Comparison of ENCODE assay signal across 7 cellular contexts in the genomic region with DNA sequence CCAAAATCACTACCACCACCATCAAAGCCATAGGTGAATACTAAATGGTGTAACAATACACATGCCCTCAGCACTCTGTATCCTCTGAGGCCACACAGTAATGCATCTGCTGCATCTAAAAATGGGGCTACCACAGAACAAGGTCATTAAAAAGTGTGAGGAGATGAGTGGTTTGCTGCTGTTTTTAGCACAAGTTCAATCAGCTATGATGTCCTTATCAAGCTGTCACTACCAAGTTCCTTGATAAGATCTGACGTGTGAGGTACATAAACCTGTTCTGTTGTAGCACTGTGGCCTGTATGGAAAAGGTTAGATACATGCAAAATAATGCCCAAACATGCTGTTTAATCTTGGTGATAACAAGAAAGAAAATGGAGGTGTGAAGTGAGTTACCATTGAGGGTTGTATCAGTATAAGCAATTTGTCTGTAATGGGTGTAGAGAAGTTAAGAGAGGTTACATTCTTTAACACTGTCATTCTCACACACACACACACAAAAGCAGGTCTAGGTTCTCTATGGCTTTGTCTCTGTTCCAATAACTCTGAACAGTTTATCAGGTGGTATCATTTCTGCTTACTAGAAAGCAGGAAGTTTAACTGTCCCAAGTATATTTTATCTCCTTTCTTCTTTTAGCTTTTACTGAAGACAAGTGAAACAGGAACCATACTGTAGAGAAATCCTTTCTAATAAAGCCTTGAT.
DNase-seq lines count a peak whose midpoint lies in the region; ATAC-seq lines count a peak whose summit lies in the region.

No MANE protein-coding gene starts in this region.

- peaks cover 24% of the 10 kb centered on the region for H3F3A ChIP-seq in GM23248 (ENCODE audit: insufficient read depth)

- no peaks in the 10 kb centered on the region for H3K36me3 ChIP-seq in GM23248 (ENCODE audit: low read depth)
- H3K36me3 ChIP-seq in naive thymus-derived CD4-positive, alpha-beta T cell (ENCODE audit: control insufficient read depth in 2 of 3, insufficient read depth in 3 of 3, low read length in 3 of 3), result no peaks in the 10 kb centered on the region

- peak overlapping the region in 1 of 9 donors; percentile 10 for H3K27ac Mint-ChIP-seq in naive thymus-derived CD4-positive, alpha-beta T cell

- H3K4me1 ChIP-seq in GM23248 (ENCODE audit: insufficient read depth), result peaks cover 35% of the 10 kb centered on the region
- no peaks in the 10 kb centered on the region for H3K4me1 ChIP-seq in naive thymus-derived CD4-positive, alpha-beta T cell (ENCODE audit: control insufficient read depth in 2 of 2, insufficient read depth in 2 of 2, low read length in 2 of 2)

- CTCF ChIA-PET in naive thymus-derived CD4-positive, alpha-beta T cell (lab: Charles Lee), result interaction anchor here (0.6 kb wide), 1 partner anchor 33 kb away, joined by 4 read pairs; no protein-coding TSS in a partner anchor

- no peak overlapping the region for H2AFZ ChIP-seq in GM23248

- in situ Hi-C loops in GM23248 (cut with MboI), result no loop called here

- DNase-seq in GM23248 (no peak), NOMO-1 treated with dmso at 0.1 percent for 144 hours (lab: John Stamatoyannopoulos, UW; ENCODE audit: unreplicated experiment) (peak; percentile 4), COLO829 (ENCODE audit: low spot score) (no peak), GF-D8 (lab: John Stamatoyannopoulos, UW) (no peak)
- no peak for DNase-seq in naive thymus-derived CD4-positive, alpha-beta T cell
- DNase-seq in effector CD8-positive, alpha-beta T cell (lab: John Stamatoyannopoulos, UW), result no peak

- no peaks in the 10 kb centered on the region for H3K9me3 Mint-ChIP-seq in naive thymus-derived CD4-positive, alpha-beta T cell

- no peaks in the 10 kb centered on the region for H3K27me3 Mint-ChIP-seq in naive thymus-derived CD4-positive, alpha-beta T cell

- H3K36me3 Mint-ChIP-seq in naive thymus-derived CD4-positive, alpha-beta T cell, result peaks cover 0 to 6% (median 5%) of the 10 kb centered on the region in 5 donors

- H3K27me3 ChIP-seq in GM23248 (replicated peaks; ENCODE audit: insufficient read depth), result no peaks in the 10 kb centered on the region
- no peaks in the 10 kb centered on the region for H3K27me3 ChIP-seq in naive thymus-derived CD4-positive, alpha-beta T cell (ENCODE audit: control insufficient read depth in 2 of 2, insufficient read depth in 2 of 2, low read length in 2 of 2)

- H3K4me1 Mint-ChIP-seq in naive thymus-derived CD4-positive, alpha-beta T cell, result peaks cover 5 to 41% (median 24%) of the 10 kb centered on the region in 7 donors

- no peak overlapping the region for H3K4me3 Mint-ChIP-seq in naive thymus-derived CD4-positive, alpha-beta T cell

- peak overlapping the region; percentile 10; the same call in 1 of the 2 replicates for H3K9ac ChIP-seq in GM23248

- no peaks in the 10 kb centered on the region for H3K9me3 ChIP-seq in GM23248 (ENCODE audit: low read depth)
- H3K9me3 ChIP-seq in naive thymus-derived CD4-positive, alpha-beta T cell (ENCODE audit: control insufficient read depth in 2 of 3, low read length in 3 of 3), result no peaks in the 10 kb centered on the region

- intact Hi-C loops in naive thymus-derived CD4-positive, alpha-beta T cell (cut with micrococcal nuclease), result no loop called here

- H4K20me1 ChIP-seq in GM23248 (ENCODE audit: insufficient read depth), result no peaks in the 10 kb centered on the region

- POLR2A ChIA-PET in naive thymus-derived CD4-positive, alpha-beta T cell (lab: Charles Lee), result no interaction called here

- H3K4me2 ChIP-seq in GM23248 (ENCODE audit: unreplicated experiment), result no peak overlapping the region

- H3K27ac ChIP-seq in GM23248, result peak overlapping the region; percentile 41; the same call in 1 of the 2 replicates
- no peak overlapping the region for H3K27ac ChIP-seq in naive thymus-derived CD4-positive, alpha-beta T cell (ENCODE audit: low read depth, low read length)

- H3K4me3 ChIP-seq in GM23248, result no peak overlapping the region
- no peak overlapping the region for H3K4me3 ChIP-seq in naive thymus-derived CD4-positive, alpha-beta T cell (ENCODE audit: low read length)

- H3K79me2 ChIP-seq in GM23248 (ENCODE audit: insufficient read depth), result no peaks in the 10 kb centered on the region

- WGBS in GM23248 (ENCODE audit: low coverage in 1 of 2, low lambda C conversion rate in 2 of 2, missing lambda C conversion rate in 2 of 2), 2 experiments, result 100% methylated on average over 1 of the region's 1 CpG

- peak; percentile 74 for ATAC-seq in GM18867 (IDR thresholded peaks at IDR 0.05; ENCODE audit: unreplicated experiment)
- peak; percentile 60 for ATAC-seq in naive thymus-derived CD4-positive, alpha-beta T cell

- no peaks in the 10 kb centered on the region for H3K9me2 ChIP-seq in GM23248 (ENCODE audit: insufficient read depth)
